In genomic region chr10:44965651-44966097, GRCh38 we compare ENCODE assay signal across 9 cellular contexts. TPM values are rescaled to one million over a fixed set of nuclear protein-coding genes. Genes with fewer than 3 reads are reported as not detected.
DNase-seq lines count a peak whose midpoint lies in the region; ATAC-seq and TF ChIP-seq lines count a peak whose summit lies in the region.
"Had no signal": no experiment of that assay in that cellular context is flagged by ENCODE, and none has a peak within 500 bp of the region (broad histone marks: within the 10 kb centered on the region; RNA-seq: fewer than 3 reads in every experiment).

No MANE protein-coding gene starts in this region.

- intact Hi-C loops in dorsolateral prefrontal cortex (cut with DNase I) = no loop called here

- H3K4me1 ChIP-seq in skeletal muscle tissue (ENCODE audit: control insufficient read depth in 3 of 3, insufficient read depth in 3 of 3, low read length in 3 of 3) (peaks cover 90 to 96% (median 91%) of the 10 kb centered on the region in 3 donors), foreskin keratinocyte (no peaks in the 10 kb centered on the region)
- no peaks in the 10 kb centered on the region for H3K4me1 ChIP-seq in effector memory CD4-positive, alpha-beta T cell (ENCODE audit: control insufficient read depth, insufficient read depth, low read length, poor library complexity, severe bottlenecking)

- H3K27me3 ChIP-seq in dorsolateral prefrontal cortex (no peaks in the 10 kb centered on the region), skeletal muscle tissue (ENCODE audit: control insufficient read depth in 3 of 3, insufficient read depth in 3 of 3, low read length in 3 of 3) (no peaks in the 10 kb centered on the region), foreskin keratinocyte (no peaks in the 10 kb centered on the region)
- no peaks in the 10 kb centered on the region for H3K27me3 ChIP-seq in effector memory CD4-positive, alpha-beta T cell (replicated peaks; ENCODE audit: control insufficient read depth, insufficient read depth, low read length, poor library complexity, severe bottlenecking)

- H3K9me3 ChIP-seq in skeletal muscle tissue (ENCODE audit: control insufficient read depth in 3 of 3, low read length in 3 of 3) = no peaks in the 10 kb centered on the region
- H3K9me3 ChIP-seq in effector memory CD4-positive, alpha-beta T cell (ENCODE audit: control insufficient read depth, low read length) = no peaks in the 10 kb centered on the region

- ATAC-seq in GM19043 (IDR thresholded peaks at IDR 0.05; ENCODE audit: low read depth, unreplicated experiment) (peak; percentile 22), HG02938 (IDR thresholded peaks at IDR 0.05; ENCODE audit: unreplicated experiment) (peak; percentile 25), GM21526 (IDR thresholded peaks at IDR 0.05; ENCODE audit: low FRiP score, unreplicated experiment) (no peak), foreskin keratinocyte (no peak)

- H3K4me3 ChIP-seq in dorsolateral prefrontal cortex = peak overlapping the region in 18 of 59 donors; percentile 2 to 97 (median 28)
- no peak overlapping the region for H3K4me3 ChIP-seq in skeletal muscle tissue (ENCODE audit: low read length in 3 of 3)
- no peak overlapping the region for H3K4me3 ChIP-seq in effector memory CD4-positive, alpha-beta T cell (ENCODE audit: insufficient read depth, low read depth, low read length, poor library complexity, severe bottlenecking)

- peaks cover 0 to 8% (median 7%) of the 10 kb centered on the region in 3 donors for H3K36me3 ChIP-seq in skeletal muscle tissue (ENCODE audit: control insufficient read depth in 3 of 3, insufficient read depth in 3 of 3, low read length in 3 of 3)
- H3K36me3 ChIP-seq in effector memory CD4-positive, alpha-beta T cell (ENCODE audit: control insufficient read depth, insufficient read depth, low read length) = no peaks in the 10 kb centered on the region

- TF ChIP-seq CTCF in dorsolateral prefrontal cortex (IDR thresholded peaks at IDR 0.05 in 54 of 56, conservative IDR thresholded peaks at IDR 0.05 in 2 of 56; ENCODE audit: low read depth in 1 of 56, partially characterized antibody in 56 of 56) (peak in 2 of 56 donors; percentile 12 to 17), foreskin keratinocyte (conservative IDR thresholded peaks at IDR 0.05) (no peak)

- peak in 2 of 10 donors; percentile 10 to 45 for DNase-seq in dorsolateral prefrontal cortex
- DNase-seq in effector memory CD4-positive, alpha-beta T cell = no peak
- DNase-seq in cortex of kidney (lab: John Stamatoyannopoulos, UW) = no peak
- no peak for DNase-seq in foreskin keratinocyte
- DNase-seq: amygdala had no signal

- peak overlapping the region in 2 of 3 donors; percentile 12 to 82 for H3K9ac ChIP-seq in skeletal muscle tissue (ENCODE audit: low read depth in 1 of 3, low read length in 3 of 3)

- peak overlapping the region; percentile 85 to 99 (median 97) for H3K27ac ChIP-seq in dorsolateral prefrontal cortex
- peak overlapping the region; percentile 88 for H3K27ac ChIP-seq in skeletal muscle tissue (ENCODE audit: low read depth, low read length)
- no peak overlapping the region for H3K27ac ChIP-seq in effector memory CD4-positive, alpha-beta T cell (ENCODE audit: insufficient read depth, low read length, poor library complexity, severe bottlenecking)
- H3K27ac ChIP-seq in foreskin keratinocyte = no peak overlapping the region

RNA-seq across cellular contexts. Expression of gene RASSF4, which starts 6.1 kb away (rescaled TPM):
- 100 to 1,000 TPM in 81 of 120 experiments, 10 to 100 TPM in 39; 54.6 to 175 (median 111) TPM for total RNA-seq in dorsolateral prefrontal cortex
- 21.4 TPM for total RNA-seq in skeletal muscle tissue
- total RNA-seq in foreskin keratinocyte = 0.21 and 0.51 TPM in 2 replicates
- 0.31 and 0.34 TPM in 2 replicates for polyA plus RNA-seq in foreskin keratinocyte

RNA-seq across cellular contexts. Expression of gene DEPP1, which starts 12.9 kb away (rescaled TPM):
- total RNA-seq in dorsolateral prefrontal cortex = 100 to 1,000 TPM in 23 of 120 experiments, 10 to 100 TPM in 91, 1 to 10 TPM in 6; 8.1 to 234 (median 44.3) TPM
- 12.5 TPM for total RNA-seq in skeletal muscle tissue
- total RNA-seq in foreskin keratinocyte = 0.60 and 0.75 TPM in 2 replicates
- 0.56 and 0.84 TPM in 2 replicates for polyA plus RNA-seq in foreskin keratinocyte

RNA-seq across cellular contexts. Expression of gene ZNF22, which starts 35.0 kb away (rescaled TPM):
- 10 to 100 TPM in 117 of 120 experiments, 1 to 10 TPM in 3; 9.2 to 20.9 (median 14.1) TPM for total RNA-seq in dorsolateral prefrontal cortex
- total RNA-seq in skeletal muscle tissue = 25.6 TPM
- total RNA-seq in foreskin keratinocyte = 16.6 and 18.7 TPM in 2 replicates
- polyA plus RNA-seq in foreskin keratinocyte = 9.5 and 12.2 TPM in 2 replicates

RNA-seq across cellular contexts. Expression of gene TMEM72, which starts 54.5 kb away (rescaled TPM):
- total RNA-seq in dorsolateral prefrontal cortex (under 1 TPM in 7 of 120 experiments, not detected in 113; 0.13 to 0.46 (median 0.18) TPM), skeletal muscle tissue (under 0.01 TPM), foreskin keratinocyte (not detected in 2 replicates)
- not detected in 2 replicates for polyA plus RNA-seq in foreskin keratinocyte

Comparison
In these comparisons a context has a peak if more than half of its experiments do, and no peak if none do; other contexts are left out.
1. ATAC-seq: peak in GM19043 (single experiment) and HG02938 (single experiment); none in GM21526 (single experiment) and foreskin keratinocyte (single experiment).
2. H3K27ac ChIP-seq: peak in dorsolateral prefrontal cortex (59 of 59) and skeletal muscle tissue (single experiment); none in effector memory CD4-positive, alpha-beta T cell (single experiment) and foreskin keratinocyte (single experiment).
3. RNA of gene RASSF4, which starts 6.1 kb away (total RNA-seq): 54.6 to 175 TPM in dorsolateral prefrontal cortex and 21.4 TPM in skeletal muscle tissue (single experiment); 0.21 to 0.51 TPM in foreskin keratinocyte; every median in the first group is over 10 times any median in the second.